ENCODE assay signal across 22 cellular contexts in genomic region chr10:71294091-71294561, GRCh38. TPM values are rescaled to one million over a fixed set of nuclear protein-coding genes. Genes with fewer than 3 reads are reported as not detected.
DNase-seq lines count a peak whose midpoint lies in the region; ATAC-seq and TF ChIP-seq lines count a peak whose summit lies in the region.
"Had no signal": no experiment of that assay in that cellular context is flagged by ENCODE, and none has a peak within 500 bp of the region (broad histone marks: within the 10 kb centered on the region; RNA-seq: fewer than 3 reads in every experiment).

No MANE protein-coding gene starts in this region.

- H3K4me1 ChIP-seq in breast epithelium: no peaks in the 10 kb centered on the region
- H3K4me1 ChIP-seq in body of pancreas: peaks cover 9% of the 10 kb centered on the region
- H3K4me1 ChIP-seq: psoas muscle had no signal

- in situ Hi-C loops in brain microvascular endothelial cell (cut with HindIII; ENCODE audit: low pct_ligation_motif_present, low sequenced_read_pairs): no loop called here

- H3K4me3 ChIP-seq in breast epithelium (no peak overlapping the region), brain microvascular endothelial cell (ENCODE audit: low read depth, low read length) (no peak overlapping the region), body of pancreas (no peak overlapping the region)
- H3K4me3 ChIP-seq: GM23248, psoas muscle, suprapubic skin had no signal

- POLR2A ChIA-PET in CD4-positive, alpha-beta T cell (lab: Charles Lee): no interaction called here

- no peaks in the 10 kb centered on the region for H3K36me3 ChIP-seq in breast epithelium
- H3K36me3 ChIP-seq in brain microvascular endothelial cell (replicated peaks): no peaks in the 10 kb centered on the region
- H3K36me3 ChIP-seq in body of pancreas (replicated peaks in 1 of 2; ENCODE audit: insufficient read depth in 1 of 2, low read depth in 2 of 2): no peaks in the 10 kb centered on the region

- 79 to 85% methylated on average over 6 of the region's 6 CpGs for WGBS in body of pancreas, 2 donors

- peak overlapping the region; percentile 2 for H3K4me3 Mint-ChIP-seq in CD4-positive, alpha-beta T cell
- H3K4me3 Mint-ChIP-seq: nephron progenitor cell, T-helper 17 cell had no signal

- no peak overlapping the region for H3K27ac ChIP-seq in CD4-positive, alpha-beta T cell (ENCODE audit: low read depth, low read length)
- H3K27ac ChIP-seq in breast epithelium (peak overlapping the region; percentile 73 to 84), brain microvascular endothelial cell (no peak overlapping the region), body of pancreas (no peak overlapping the region)
- H3K27ac ChIP-seq: GM23248, psoas muscle, suprapubic skin had no signal

- no peaks in the 10 kb centered on the region for H3K4me1 Mint-ChIP-seq in CD4-positive, alpha-beta T cell (ENCODE audit: low read depth)
- H3K4me1 Mint-ChIP-seq: nephron progenitor cell had no signal

- ATAC-seq in CD4-positive, alpha-beta T cell (ENCODE audit: poor library complexity): no peak
- ATAC-seq in body of pancreas: no peak
- ATAC-seq: T-helper 17 cell had no signal

- intact Hi-C loops in CD4-positive, alpha-beta T cell (cut with DNase I, micrococcal nuclease): no loop called here
- intact Hi-C loops in breast epithelium (cut with DNase I; ENCODE audit: low total_unique reads) (no loop called here), body of pancreas (cut with DNase I) (no loop called here)

- no peak overlapping the region for H3K27ac Mint-ChIP-seq in CD4-positive, alpha-beta T cell
- H3K27ac Mint-ChIP-seq: T-helper 17 cell had no signal

- no peak for TF ChIP-seq CTCF in CD4-positive, alpha-beta T cell (IDR thresholded peaks at IDR 0.05)
- TF ChIP-seq CTCF in breast epithelium (IDR thresholded peaks at IDR 0.05) (no peak), brain microvascular endothelial cell (IDR thresholded peaks at IDR 0.05; ENCODE audit: low read depth, low read length, missing control alignments) (no peak), body of pancreas (IDR thresholded peaks at IDR 0.05) (no peak)

- H3K36me3 Mint-ChIP-seq in CD4-positive, alpha-beta T cell (ENCODE audit: low read depth): no peaks in the 10 kb centered on the region

- no peaks in the 10 kb centered on the region for H3K9me3 Mint-ChIP-seq in CD4-positive, alpha-beta T cell
- H3K9me3 Mint-ChIP-seq: nephron progenitor cell had no signal

- CTCF ChIA-PET in CD4-positive, alpha-beta T cell (lab: Charles Lee): no interaction called here

- H3K27me3 ChIP-seq in CD4-positive, alpha-beta T cell (ENCODE audit: control insufficient read depth, insufficient read depth, low read length): no peaks in the 10 kb centered on the region
- H3K27me3 ChIP-seq in breast epithelium: no peaks in the 10 kb centered on the region
- no peaks in the 10 kb centered on the region for H3K27me3 ChIP-seq in brain microvascular endothelial cell (replicated peaks)
- H3K27me3 ChIP-seq in body of pancreas: no peaks in the 10 kb centered on the region
- H3K27me3 ChIP-seq: suprapubic skin had no signal

- no peak for DNase-seq in CD4-positive, alpha-beta T cell
- DNase-seq in breast epithelium (ENCODE audit: low spot score in 2 of 2): peak in 1 of 2 donors; percentile 70
- DNase-seq in inferior parietal cortex (ENCODE audit: extremely low spot score): peak; percentile 13
- DNase-seq in occipital lobe (lab: John Stamatoyannopoulos, UW): peak; percentile 9
- DNase-seq in brain microvascular endothelial cell: no peak
- DNase-seq in NCI-H1436 (lab: John Stamatoyannopoulos, UW): no peak
- no peak for DNase-seq in GM03348 (ENCODE audit: low spot score)
- DNase-seq in body of pancreas: no peak
- DNase-seq: 8988T; activated CD4-positive, alpha-beta T cell treated with anti-CD3 and anti-CD28 coated beads for 4 hours; activated naive CD4-positive, alpha-beta T cell treated with Interleukin-2 at 50 U/mL for 16 hours; activated T-cell treated with anti-CD3 and anti-CD28 coated beads, Interleukin-2, amount 50 U/mL, for 48 hours; AML-193; central memory CD4-positive, alpha-beta T cell; DMS53; GM23248; NCI-H1092; NCI-H2081; nephron progenitor cell; T-helper 17 cell had no signal

- TF ChIP-seq POLR2A in breast epithelium (IDR thresholded peaks at IDR 0.05) (no peak), body of pancreas (IDR thresholded peaks at IDR 0.05) (no peak)

- H3K9me3 ChIP-seq in CD4-positive, alpha-beta T cell (ENCODE audit: control insufficient read depth, low read length): no peaks in the 10 kb centered on the region
- H3K9me3 ChIP-seq in breast epithelium (no peaks in the 10 kb centered on the region), body of pancreas (no peaks in the 10 kb centered on the region)
- H3K9me3 ChIP-seq: psoas muscle, suprapubic skin had no signal

- H3K27me3 Mint-ChIP-seq in CD4-positive, alpha-beta T cell: no peaks in the 10 kb centered on the region

RNA-seq across cellular contexts. Expression of gene SLC29A3, which starts 24.9 kb away (rescaled TPM):
- 1 to 10 TPM; 2.3 to 2.5 TPM for total RNA-seq in CD4-positive, alpha-beta T cell
- 10 to 100 TPM in 1 of 3 donors, 1 to 10 TPM in 2; 5.6 to 12.0 (median 6.2) TPM for total RNA-seq in breast epithelium
- total RNA-seq in occipital lobe: 0.78 TPM
- 1 to 10 TPM in 1 of 2 donors, under 1 TPM in 1; 0.99 to 5.2 TPM for total RNA-seq in body of pancreas

Comparison
In these comparisons a context has a peak if more than half of its experiments do, and no peak if none do; other contexts are left out.
1. DNase-seq: peak in inferior parietal cortex (single experiment) and occipital lobe (single experiment); none in CD4-positive, alpha-beta T cell (0 of 10), brain microvascular endothelial cell (single experiment), NCI-H1436 (single experiment), GM03348 (single experiment) and body of pancreas (0 of 4).
2. H3K27ac ChIP-seq: peak in breast epithelium (2 of 2); none in CD4-positive, alpha-beta T cell (single experiment), brain microvascular endothelial cell (single experiment) and body of pancreas (0 of 4).